Comparison of ENCODE assay signal across 8 cellular contexts in the genomic region with DNA sequence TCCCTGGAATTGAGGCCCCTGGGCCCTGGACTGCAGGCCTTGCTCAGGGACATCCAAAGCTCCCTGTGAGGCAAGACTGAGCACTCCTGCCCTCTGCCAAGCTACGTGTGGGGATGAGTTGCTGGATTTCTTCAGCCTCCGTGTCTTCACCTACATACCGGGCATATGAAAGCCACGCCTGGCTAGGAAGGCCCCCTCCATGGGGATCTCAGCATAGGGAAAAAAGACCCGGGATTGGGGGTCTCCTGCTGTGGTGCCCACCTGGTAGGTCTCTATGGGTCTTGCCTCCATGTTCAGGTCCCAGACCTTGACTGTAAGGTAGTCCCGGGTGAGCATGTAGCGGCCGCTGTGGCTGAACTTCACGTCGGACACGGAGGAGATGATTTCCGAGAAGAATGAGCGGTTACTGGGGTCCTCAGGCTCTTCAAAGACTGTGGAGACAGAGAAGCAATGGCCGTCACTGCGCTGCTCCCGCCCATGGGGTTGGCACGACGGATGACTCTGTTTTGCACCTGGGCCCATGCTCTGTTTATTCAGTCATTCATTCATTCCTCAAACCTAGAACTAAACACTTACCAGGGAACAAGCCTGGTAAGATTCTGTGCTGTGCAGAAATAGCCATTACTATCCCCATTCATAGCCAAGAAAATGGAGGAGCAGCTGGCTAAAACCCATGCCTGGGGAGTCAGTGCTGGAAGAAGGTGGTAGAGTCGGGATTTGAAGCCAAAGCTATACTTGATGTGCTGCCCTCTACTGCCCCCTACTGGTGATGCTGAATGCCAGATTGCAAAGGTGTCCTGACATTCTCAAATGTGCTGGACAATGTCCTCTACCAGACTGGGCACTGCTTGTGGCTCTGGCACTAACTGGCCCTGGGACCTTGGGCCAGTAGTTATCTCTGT.
DNase-seq lines count a peak whose midpoint lies in the region; ATAC-seq, FAIRE-seq and TF ChIP-seq lines count a peak whose summit lies in the region.

No MANE protein-coding gene starts in this region.

- FAIRE-seq in frontal cortex (lab: Jason Lieb, UNC), result no peak

- no peak overlapping the region for H3K4me3 Mint-ChIP-seq in activated naive CD4-positive, alpha-beta T cell treated with anti-CD3 and anti-CD28 coated beads, Interleukin-2, amount 10 ng/mL, durations not matched to agents 7 days and 5 days
- H3K4me3 Mint-ChIP-seq in chondrocyte (ENCODE audit: unreplicated experiment) (no peak overlapping the region), progenitor cell of endocrine pancreas (ENCODE audit: low read depth) (no peak overlapping the region)
- no peak overlapping the region for H3K4me3 Mint-ChIP-seq in activated CD8-positive, alpha-beta memory T cell treated with anti-CD3 and anti-CD28 coated beads, Interleukin-2, amount 10 ng/mL, durations not matched to agents 7 days and 5 days

- TF ChIP-seq EP300 in Ishikawa (IDR thresholded peaks at IDR 0.05; ENCODE audit: borderline replicate concordance), result no peak

- H3K27me3 Mint-ChIP-seq in activated naive CD4-positive, alpha-beta T cell treated with anti-CD3 and anti-CD28 coated beads, Interleukin-2, amount 10 ng/mL, durations not matched to agents 7 days and 5 days, result peaks cover 50% of the 10 kb centered on the region
- peaks cover 49% of the 10 kb centered on the region for H3K27me3 Mint-ChIP-seq in chondrocyte (ENCODE audit: low read depth)
- peaks cover 30% of the 10 kb centered on the region for H3K27me3 Mint-ChIP-seq in progenitor cell of endocrine pancreas
- peaks cover 31% of the 10 kb centered on the region for H3K27me3 Mint-ChIP-seq in activated CD8-positive, alpha-beta memory T cell treated with anti-CD3 and anti-CD28 coated beads, Interleukin-2, amount 10 ng/mL, durations not matched to agents 7 days and 5 days

- TF ChIP-seq CTCF in chondrocyte (IDR thresholded peaks at IDR 0.05) (peak; percentile 72), progenitor cell of endocrine pancreas (IDR thresholded peaks at IDR 0.05; ENCODE audit: unreplicated experiment) (peak; percentile 57)

- DNase-seq in activated naive CD4-positive, alpha-beta T cell treated with anti-CD3 and anti-CD28 coated beads, Interleukin-2, amount 10 ng/mL, durations not matched to agents 7 days and 5 days, result peak; percentile 39
- no peak for DNase-seq in activated naive CD4-positive, alpha-beta T cell treated with Interleukin-2 at 50 U/mL for 16 hours
- DNase-seq in chondrocyte (ENCODE audit: low spot score), result peak; percentile 52
- DNase-seq in progenitor cell of endocrine pancreas (ENCODE audit: low spot score, unreplicated experiment), result no peak
- no peak for DNase-seq in DMS79 (lab: John Stamatoyannopoulos, UW)
- DNase-seq in activated CD8-positive, alpha-beta memory T cell treated with anti-CD3 and anti-CD28 coated beads, Interleukin-2, amount 10 ng/mL, durations not matched to agents 7 days and 5 days, result no peak
- DNase-seq in frontal cortex (ENCODE audit: low spot score in 2 of 2), result no peak

- no peak for ATAC-seq in activated CD8-positive, alpha-beta memory T cell treated with anti-CD3 and anti-CD28 coated beads, Interleukin-2, amount 10 ng/mL, durations not matched to agents 7 days and 5 days

- H3K9me3 Mint-ChIP-seq in activated naive CD4-positive, alpha-beta T cell treated with anti-CD3 and anti-CD28 coated beads, Interleukin-2, amount 10 ng/mL, durations not matched to agents 7 days and 5 days, result peaks cover 8% of the 10 kb centered on the region
- H3K9me3 Mint-ChIP-seq in chondrocyte (ENCODE audit: low read depth) (no peaks in the 10 kb centered on the region), progenitor cell of endocrine pancreas (ENCODE audit: low read depth) (no peaks in the 10 kb centered on the region)
- no peaks in the 10 kb centered on the region for H3K9me3 Mint-ChIP-seq in activated CD8-positive, alpha-beta memory T cell treated with anti-CD3 and anti-CD28 coated beads, Interleukin-2, amount 10 ng/mL, durations not matched to agents 7 days and 5 days (ENCODE audit: low read depth)

- H3K36me3 Mint-ChIP-seq in activated naive CD4-positive, alpha-beta T cell treated with anti-CD3 and anti-CD28 coated beads, Interleukin-2, amount 10 ng/mL, durations not matched to agents 7 days and 5 days, result no peaks in the 10 kb centered on the region
- no peaks in the 10 kb centered on the region for H3K36me3 Mint-ChIP-seq in chondrocyte (ENCODE audit: low read depth)
- H3K36me3 Mint-ChIP-seq in progenitor cell of endocrine pancreas (ENCODE audit: insufficient read depth), result no peaks in the 10 kb centered on the region
- H3K36me3 Mint-ChIP-seq in activated CD8-positive, alpha-beta memory T cell treated with anti-CD3 and anti-CD28 coated beads, Interleukin-2, amount 10 ng/mL, durations not matched to agents 7 days and 5 days, result no peaks in the 10 kb centered on the region

- H3K4me1 Mint-ChIP-seq in activated naive CD4-positive, alpha-beta T cell treated with anti-CD3 and anti-CD28 coated beads, Interleukin-2, amount 10 ng/mL, durations not matched to agents 7 days and 5 days, result peaks cover 16% of the 10 kb centered on the region
- H3K4me1 Mint-ChIP-seq in chondrocyte (ENCODE audit: low read depth) (no peaks in the 10 kb centered on the region), progenitor cell of endocrine pancreas (ENCODE audit: low read depth) (peaks cover 7% of the 10 kb centered on the region)
- peaks cover 14% of the 10 kb centered on the region for H3K4me1 Mint-ChIP-seq in activated CD8-positive, alpha-beta memory T cell treated with anti-CD3 and anti-CD28 coated beads, Interleukin-2, amount 10 ng/mL, durations not matched to agents 7 days and 5 days

- peak; percentile 28; the same call in 1 of the 2 replicates for TF ChIP-seq RAD21 in Ishikawa (IDR thresholded peaks at IDR 0.05; ENCODE audit: low read depth)

- CTCF ChIA-PET in activated naive CD4-positive, alpha-beta T cell treated with anti-CD3 and anti-CD28 coated beads, Interleukin-2, amount 10 ng/mL, durations not matched to agents 7 days and 5 days (lab: Charles Lee), result interaction anchor here (0.8 to 15.7 kb wide), 4 partner anchors 13 to 1420 kb away, joined by 3 to 504 read pairs (median 18); a partner anchor contains a TSS
- CTCF ChIA-PET in activated CD8-positive, alpha-beta memory T cell treated with anti-CD3 and anti-CD28 coated beads, Interleukin-2, amount 10 ng/mL, durations not matched to agents 7 days and 5 days (lab: Charles Lee), result interaction anchor here (1.2 to 16.8 kb wide), 10 partner anchors 9 to 540 kb away, joined by 3 to 685 read pairs (median 10); a partner anchor contains a TSS

- no peak overlapping the region for H3K27ac Mint-ChIP-seq in activated naive CD4-positive, alpha-beta T cell treated with anti-CD3 and anti-CD28 coated beads, Interleukin-2, amount 10 ng/mL, durations not matched to agents 7 days and 5 days
- no peak overlapping the region for H3K27ac Mint-ChIP-seq in chondrocyte (ENCODE audit: unreplicated experiment)
- no peak overlapping the region for H3K27ac Mint-ChIP-seq in progenitor cell of endocrine pancreas
- no peak overlapping the region for H3K27ac Mint-ChIP-seq in activated CD8-positive, alpha-beta memory T cell treated with anti-CD3 and anti-CD28 coated beads, Interleukin-2, amount 10 ng/mL, durations not matched to agents 7 days and 5 days

TF ChIP-seq in Ishikawa, 13 proteins besides CTCF, POLR2A, EP300 and RAD21:
- no peak for TF ChIP-seq FOXM1 (IDR thresholded peaks at IDR 0.05; ENCODE audit: borderline replicate concordance, low read depth)
- TF ChIP-seq CEBPB (IDR thresholded peaks at IDR 0.05), result no peak
- no peak for TF ChIP-seq TEAD4 (IDR thresholded peaks at IDR 0.05)
- no peak for TF ChIP-seq EGR1 (IDR thresholded peaks at IDR 0.05)
- TF ChIP-seq YY1 (IDR thresholded peaks at IDR 0.05; ENCODE audit: low read depth), result no peak
- TF ChIP-seq NFIC (IDR thresholded peaks at IDR 0.05), result no peak
- TF ChIP-seq ZBTB7A (IDR thresholded peaks at IDR 0.05; ENCODE audit: low read depth), result no peak
- TF ChIP-seq TCF12 (IDR thresholded peaks at IDR 0.05; ENCODE audit: low read depth), result no peak
- TF ChIP-seq TAF1 (IDR thresholded peaks at IDR 0.05; ENCODE audit: low read depth), result no peak
- TF ChIP-seq, protein P1, sequence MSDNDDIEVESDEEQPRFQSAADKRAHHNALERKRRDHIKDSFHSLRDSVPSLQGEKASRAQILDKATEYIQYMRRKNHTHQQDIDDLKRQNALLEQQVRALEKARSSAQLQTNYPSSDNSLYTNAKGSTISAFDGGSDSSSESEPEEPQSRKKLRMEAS (IDR thresholded peaks at IDR 0.05), result no peak
- TF ChIP-seq, protein P2, sequence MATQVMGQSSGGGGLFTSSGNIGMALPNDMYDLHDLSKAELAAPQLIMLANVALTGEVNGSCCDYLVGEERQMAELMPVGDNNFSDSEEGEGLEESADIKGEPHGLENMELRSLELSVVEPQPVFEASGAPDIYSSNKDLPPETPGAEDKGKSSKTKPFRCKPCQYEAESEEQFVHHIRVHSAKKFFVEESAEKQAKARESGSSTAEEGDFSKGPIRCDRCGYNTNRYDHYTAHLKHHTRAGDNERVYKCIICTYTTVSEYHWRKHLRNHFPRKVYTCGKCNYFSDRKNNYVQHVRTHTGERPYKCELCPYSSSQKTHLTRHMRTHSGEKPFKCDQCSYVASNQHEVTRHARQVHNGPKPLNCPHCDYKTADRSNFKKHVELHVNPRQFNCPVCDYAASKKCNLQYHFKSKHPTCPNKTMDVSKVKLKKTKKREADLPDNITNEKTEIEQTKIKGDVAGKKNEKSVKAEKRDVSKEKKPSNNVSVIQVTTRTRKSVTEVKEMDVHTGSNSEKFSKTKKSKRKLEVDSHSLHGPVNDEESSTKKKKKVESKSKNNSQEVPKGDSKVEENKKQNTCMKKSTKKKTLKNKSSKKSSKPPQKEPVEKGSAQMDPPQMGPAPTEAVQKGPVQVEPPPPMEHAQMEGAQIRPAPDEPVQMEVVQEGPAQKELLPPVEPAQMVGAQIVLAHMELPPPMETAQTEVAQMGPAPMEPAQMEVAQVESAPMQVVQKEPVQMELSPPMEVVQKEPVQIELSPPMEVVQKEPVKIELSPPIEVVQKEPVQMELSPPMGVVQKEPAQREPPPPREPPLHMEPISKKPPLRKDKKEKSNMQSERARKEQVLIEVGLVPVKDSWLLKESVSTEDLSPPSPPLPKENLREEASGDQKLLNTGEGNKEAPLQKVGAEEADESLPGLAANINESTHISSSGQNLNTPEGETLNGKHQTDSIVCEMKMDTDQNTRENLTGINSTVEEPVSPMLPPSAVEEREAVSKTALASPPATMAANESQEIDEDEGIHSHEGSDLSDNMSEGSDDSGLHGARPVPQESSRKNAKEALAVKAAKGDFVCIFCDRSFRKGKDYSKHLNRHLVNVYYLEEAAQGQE (IDR thresholded peaks at IDR 0.05; ENCODE audit: low read depth), result no peak
- TF ChIP-seq, protein P3, sequence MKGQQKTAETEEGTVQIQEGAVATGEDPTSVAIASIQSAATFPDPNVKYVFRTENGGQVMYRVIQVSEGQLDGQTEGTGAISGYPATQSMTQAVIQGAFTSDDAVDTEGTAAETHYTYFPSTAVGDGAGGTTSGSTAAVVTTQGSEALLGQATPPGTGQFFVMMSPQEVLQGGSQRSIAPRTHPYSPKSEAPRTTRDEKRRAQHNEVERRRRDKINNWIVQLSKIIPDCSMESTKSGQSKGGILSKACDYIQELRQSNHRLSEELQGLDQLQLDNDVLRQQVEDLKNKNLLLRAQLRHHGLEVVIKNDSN (IDR thresholded peaks at IDR 0.05), result no peak
- TF ChIP-seq CREB1 (IDR thresholded peaks at IDR 0.05; ENCODE audit: low read depth), result no peak

Comparison
In these comparisons a context has a peak if more than half of its experiments do, and no peak if none do; other contexts are left out.
1. DNase-seq: peak in activated naive CD4-positive, alpha-beta T cell treated with anti-CD3 and anti-CD28 coated beads, Interleukin-2, amount 10 ng/mL, durations not matched to agents 7 days and 5 days (single experiment) and chondrocyte (single experiment); none in activated naive CD4-positive, alpha-beta T cell treated with Interleukin-2 at 50 U/mL for 16 hours (single experiment), progenitor cell of endocrine pancreas (single experiment), DMS79 (single experiment), activated CD8-positive, alpha-beta memory T cell treated with anti-CD3 and anti-CD28 coated beads, Interleukin-2, amount 10 ng/mL, durations not matched to agents 7 days and 5 days (single experiment) and frontal cortex (0 of 2).